Comparison of ENCODE assay signal across 7 cellular contexts in genomic region chr9:129006328-129007034, GRCh38. TPM values are rescaled to one million over a fixed set of nuclear protein-coding genes. Genes with fewer than 3 reads are reported as not detected.
DNase-seq lines count a peak whose midpoint lies in the region; ATAC-seq and TF ChIP-seq lines count a peak whose summit lies in the region.

No MANE protein-coding gene starts in this region.

- no peaks in the 10 kb centered on the region for H3K4me1 Mint-ChIP-seq in T-cell

- 53 to 63% (median 61%) methylated on average over 20 to 21 of the region's 21 CpGs for WGBS in spleen, 5 donors

- intact Hi-C loops in spleen (cut with DNase I; ENCODE audit: low total_unique reads): no loop called here

- peak; percentile 88 for TF ChIP-seq CTCF in GM12872 (IDR thresholded peaks at IDR 0.05; ENCODE audit: insufficient read depth, low read depth, low read length)
- TF ChIP-seq CTCF in NB4 (IDR thresholded peaks at IDR 0.05; ENCODE audit: low read depth, low read length): peak; percentile 92
- TF ChIP-seq CTCF in spleen (IDR thresholded peaks at IDR 0.05 in 8 of 11, conservative IDR thresholded peaks at IDR 0.05 in 3 of 11): peak in 10 of 11 experiments; percentile 19 to 90 (median 78)

- CTCF ChIA-PET in T-cell (lab: Charles Lee): interaction anchor here in 1 of 2 donors (0.6 kb wide), 1 partner anchor 22 kb away, joined by 10 read pairs; the partner anchor contains the start of gene SH3GLB2

- DNase-seq in NB4 (ENCODE audit: low read depth): peak; percentile 80
- DNase-seq in T-cell: peak in 24 of 34 experiments; percentile 9 to 52 (median 26)
- peak; percentile 89 to 90 for DNase-seq in T47D (ENCODE audit: low read depth in 1 of 2, low spot score in 1 of 2)
- peak; percentile 90 for DNase-seq in inferior parietal cortex (ENCODE audit: extremely low spot score)
- DNase-seq in spleen: no peak

- POLR2A ChIA-PET in T-cell (lab: Charles Lee): no interaction called here

- H3K9me3 Mint-ChIP-seq in T-cell: no peaks in the 10 kb centered on the region

- H3K27me3 Mint-ChIP-seq in T-cell: no peaks in the 10 kb centered on the region

- in situ Hi-C loops in T47D (cut with HindIII; ENCODE audit: low pct_unique_long_range_greater_than_20kb, low sequenced_read_pairs): no loop called here

- peak overlapping the region in 2 of 8 donors; percentile 26 for H3K27ac ChIP-seq in spleen

- H3K27ac Mint-ChIP-seq in T-cell: peak overlapping the region in 1 of 2 donors; percentile 55

- no peaks in the 10 kb centered on the region for H3K9me3 ChIP-seq in spleen

- H3K27me3 ChIP-seq in spleen (replicated peaks in 1 of 7): no peaks in the 10 kb centered on the region

- ATAC-seq in T-cell (replicated peaks in 1 of 4) (peak; percentile 69 to 83 (median 76)), GM21360 (IDR thresholded peaks at IDR 0.05; ENCODE audit: unreplicated experiment) (no peak)

- H3K36me3 ChIP-seq in spleen: peaks cover 0 to 100% (median 93%) of the 10 kb centered on the region in 6 donors

- H3K36me3 Mint-ChIP-seq in T-cell: peaks cover 32% of the 10 kb centered on the region

- H3K4me3 ChIP-seq in NB4 (ENCODE audit: low read depth, low read length): no peak overlapping the region
- no peak overlapping the region for H3K4me3 ChIP-seq in spleen

- no peak overlapping the region for H3K4me3 Mint-ChIP-seq in T-cell

- H3K4me1 ChIP-seq in spleen: peaks cover 0 to 27% (median 9%) of the 10 kb centered on the region in 6 donors

- TF ChIP-seq POLR2A in NB4 (IDR thresholded peaks at IDR 0.05; ENCODE audit: extremely low read depth, insufficient read length) (no peak), spleen (IDR thresholded peaks at IDR 0.05) (no peak)

RNA-seq across cellular contexts. Expression of gene SH3GLB2, which starts 21.6 kb away (rescaled TPM):
- total RNA-seq in T-cell: 100 to 1,000 TPM in 3 of 5 donors, 10 to 100 TPM in 2; 85.8 to 140 (median 131) TPM
- 10 to 100 TPM; 69.1 to 87.3 (median 75.9) TPM for total RNA-seq in spleen
- 100 to 1,000 TPM in 1 of 3 donors, 10 to 100 TPM in 2; 53.3 to 109 (median 77.8) TPM for polyA plus RNA-seq in spleen

RNA-seq across cellular contexts. Expression of gene MIGA2, which starts 29.9 kb away (rescaled TPM):
- total RNA-seq in T-cell (10 to 100 TPM; 60.8 to 95.7 (median 83.4) TPM), spleen (10 to 100 TPM; 22.7 to 47.1 (median 34.4) TPM)
- 10 to 100 TPM; 20.2 to 34.5 (median 30.3) TPM for polyA plus RNA-seq in spleen

RNA-seq across cellular contexts. Expression of gene NUP188, which starts 59.0 kb away (rescaled TPM):
- total RNA-seq in T-cell: 10 to 100 TPM; 51.0 to 78.4 (median 71.3) TPM
- total RNA-seq in spleen: 10 to 100 TPM; 44.2 to 72.5 (median 58.7) TPM
- 10 to 100 TPM; 11.0 to 16.4 (median 11.1) TPM for polyA plus RNA-seq in spleen

RNA-seq across cellular contexts. Expression of gene DOLK, which starts 59.1 kb away (rescaled TPM):
- 10 to 100 TPM in 2 of 5 donors, 1 to 10 TPM in 3; 5.4 to 11.6 (median 10.0) TPM for total RNA-seq in T-cell
- 10 to 100 TPM in 5 of 7 donors, 1 to 10 TPM in 2; 8.0 to 16.3 (median 12.6) TPM for total RNA-seq in spleen
- polyA plus RNA-seq in spleen: 1 to 10 TPM; 5.3 to 8.4 (median 6.5) TPM
